21 cellular contexts compared by ENCODE assay signal in the genomic region with DNA sequence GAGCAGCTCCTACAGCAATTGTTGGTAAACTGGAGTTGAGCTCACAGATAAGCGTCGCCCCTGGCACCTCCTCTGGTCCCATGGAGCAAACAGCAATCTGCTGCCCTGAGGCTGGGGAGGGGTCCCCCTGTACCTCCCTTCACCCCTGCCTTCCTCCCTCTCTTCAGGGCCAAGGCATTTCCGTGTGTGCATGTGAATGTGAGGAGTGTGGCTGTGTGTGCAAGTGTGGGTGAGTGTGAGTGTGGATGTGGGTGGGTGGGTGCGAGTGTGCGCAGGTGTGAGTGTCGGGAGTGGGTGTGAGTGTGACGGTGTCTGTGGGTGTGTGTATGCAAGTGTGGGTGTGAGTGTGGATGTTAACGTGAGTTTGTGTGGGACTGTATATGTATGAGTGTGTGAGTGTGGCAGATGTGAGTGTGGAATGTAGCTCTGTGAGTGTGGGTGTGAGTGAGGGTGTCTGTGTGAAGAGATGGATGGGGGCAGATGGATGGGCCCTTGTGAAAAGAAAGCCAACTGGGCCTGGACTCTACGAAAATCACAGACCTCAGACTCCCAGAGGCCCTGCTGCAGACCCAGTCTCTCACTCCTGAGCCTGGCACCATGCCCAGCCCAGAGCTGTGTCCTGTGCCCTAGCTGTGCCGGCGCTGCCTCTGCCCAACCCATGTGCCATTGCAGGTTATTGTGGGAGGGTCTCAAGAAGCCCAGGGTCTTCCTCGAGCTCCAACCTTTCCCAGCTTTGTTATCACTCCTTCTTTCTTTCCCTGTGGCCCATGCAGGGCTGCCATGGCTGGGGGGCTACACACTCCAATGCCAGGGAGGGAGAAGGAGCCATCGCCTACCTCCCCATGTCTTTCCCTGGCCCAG.
DNase-seq lines count a peak whose midpoint lies in the region; ATAC-seq, FAIRE-seq and TF ChIP-seq lines count a peak whose summit lies in the region.
"Had no signal": no experiment of that assay in that cellular context is flagged by ENCODE, and none has a peak within 500 bp of the region (broad histone marks: within the 10 kb centered on the region; RNA-seq: fewer than 3 reads in every experiment).

No MANE protein-coding gene starts in this region.

- peaks cover 3% of the 10 kb centered on the region; the same call in 1 of the 2 replicates for H3K23me2 ChIP-seq in H1 (ENCODE audit: low read depth, low read length)

- no peak overlapping the region for H3K4me3 Mint-ChIP-seq in activated CD4-positive, alpha-beta T cell treated with anti-CD3 and anti-CD28 coated beads for 36 hours
- H3K4me3 Mint-ChIP-seq: T-helper 2 cell treated with Interferon-gamma antibody and Interleukin-4, amounts not matched to agents 5 μg/mL and 100 μg/mL, for 36 hours had no signal

- peak overlapping the region; percentile 86 for H3K4ac ChIP-seq in H1 (replicated peaks; ENCODE audit: insufficient read length, low read depth, low read length)
- H3K4ac ChIP-seq in trophoblast cell (ENCODE audit: low read depth, low read length) = no peak overlapping the region

- H3K9ac ChIP-seq in HUES48 (ENCODE audit: low read depth, low read length) = no peak overlapping the region
- H3K9ac ChIP-seq in H1 (replicated peaks in 1 of 4; ENCODE audit: extremely low read depth in 1 of 4, low read depth in 3 of 4, low read length in 3 of 4) = no peak overlapping the region
- no peak overlapping the region for H3K9ac ChIP-seq in trophoblast cell (ENCODE audit: low read length)

- H3K9me3 Mint-ChIP-seq in activated CD4-positive, alpha-beta T cell treated with anti-CD3 and anti-CD28 coated beads for 36 hours (ENCODE audit: low read depth) = no peaks in the 10 kb centered on the region
- H3K9me3 Mint-ChIP-seq: T-helper 2 cell treated with Interferon-gamma antibody and Interleukin-4, amounts not matched to agents 5 μg/mL and 100 μg/mL, for 36 hours had no signal

- TF ChIP-seq RAD21 in H1 (IDR thresholded peaks at IDR 0.05 in 1 of 2, conservative IDR thresholded peaks at IDR 0.05 in 1 of 2; ENCODE audit: low read depth in 2 of 2, low read length in 2 of 2) = no peak

- peak overlapping the region; percentile 61; the same call in 1 of the 2 replicates for H2BK15ac ChIP-seq in H1 (ENCODE audit: low read length)

- H4K20me1 ChIP-seq in H1 (replicated peaks in 1 of 2; ENCODE audit: control insufficient read depth in 1 of 2, insufficient read depth in 2 of 2, low read length in 2 of 2) = no peaks in the 10 kb centered on the region

- H3K14ac ChIP-seq in H1 (ENCODE audit: insufficient read length) (peak overlapping the region; percentile 11), trophoblast cell (ENCODE audit: low read length) (no peak overlapping the region)

- no peak for FAIRE-seq in H1 (lab: Jason Lieb, UNC)
- FAIRE-seq: endometrium, GM18507, K562 had no signal

- peak; percentile 4 for DNase-seq in G401 (ENCODE audit: low spot score)
- peak in 1 of 2 experiments; percentile 48 for DNase-seq in H1 (ENCODE audit: low read depth in 1 of 2, low spot score in 2 of 2)
- DNase-seq in trophoblast cell = no peak
- no peak for DNase-seq in activated naive CD4-positive, alpha-beta T cell treated with anti-CD3 and anti-CD28 coated beads, Interleukin-2, amount 50 U/mL, for 16 hours
- no peak for DNase-seq in activated CD4-positive, alpha-beta T cell treated with anti-CD3 and anti-CD28 coated beads for 36 hours
- no peak for DNase-seq in esophagus squamous epithelium (lab: John Stamatoyannopoulos, UW)
- no peak for DNase-seq in NAMALWA (ENCODE audit: low spot score)
- DNase-seq: activated gamma-delta T cell treated with Interleukin-2 at 50 U/mL for 16 hours; AML-193; COR-L47; MV-4-11; NCI-H2029 treated with DMSO at 0.1 percent for 48 hours; occipital lobe; stimulated activated CD4-positive, alpha-beta T cell treated with anti-CD3 and anti-CD28 coated beads, Interleukin-1b, Interleukin-23, amount 100 ng/mL, for 48 hours had no signal

- H2AFZ ChIP-seq in H1 (ENCODE audit: low read length) = no peak overlapping the region
- no peak overlapping the region for H2AFZ ChIP-seq in trophoblast cell (ENCODE audit: insufficient read depth, low read length, poor library complexity)

- H3K4me1 Mint-ChIP-seq in activated CD4-positive, alpha-beta T cell treated with anti-CD3 and anti-CD28 coated beads for 36 hours = no peaks in the 10 kb centered on the region

- ATAC-seq in activated CD4-positive, alpha-beta T cell treated with anti-CD3 and anti-CD28 coated beads for 36 hours = no peak

- peak overlapping the region; percentile 4 for H4K5ac ChIP-seq in H1 (ENCODE audit: insufficient read length, low read depth, low read length)

- H3K79me2 ChIP-seq in H1 (ENCODE audit: control insufficient read depth in 1 of 2, insufficient read depth in 2 of 2, low read length in 2 of 2) (no peaks in the 10 kb centered on the region), trophoblast cell (ENCODE audit: control insufficient read depth, insufficient read depth, low read length, poor library complexity) (no peaks in the 10 kb centered on the region)

- H3K9me3 ChIP-seq in HUES48 (ENCODE audit: control insufficient read depth, insufficient read depth, low read length) (no peaks in the 10 kb centered on the region), H1 (ENCODE audit: insufficient read depth in 2 of 2, low read depth in 1 of 2, low read length in 1 of 2) (no peaks in the 10 kb centered on the region), trophoblast cell (ENCODE audit: insufficient read depth, low read depth, low read length) (peaks cover 4% of the 10 kb centered on the region), esophagus squamous epithelium (no peaks in the 10 kb centered on the region)
- H3K9me3 ChIP-seq: right lobe of liver, SJSA1 had no signal

- H2BK12ac ChIP-seq in H1 (ENCODE audit: low read depth, low read length) = peak overlapping the region; percentile 99; the same call in 1 of the 2 replicates
- H2BK12ac ChIP-seq in trophoblast cell (ENCODE audit: low read length) = no peak overlapping the region

- no peak overlapping the region for H3K56ac ChIP-seq in H1 (replicated peaks; ENCODE audit: insufficient read length, low read depth, low read length)

- no peaks in the 10 kb centered on the region for H3K36me3 Mint-ChIP-seq in activated CD4-positive, alpha-beta T cell treated with anti-CD3 and anti-CD28 coated beads for 36 hours (ENCODE audit: low read depth)

- peak overlapping the region; percentile 62; the same call in 1 of the 2 replicates for H4K8ac ChIP-seq in H1 (ENCODE audit: extremely low read depth, insufficient read depth, low read length)
- no peak overlapping the region for H4K8ac ChIP-seq in trophoblast cell (ENCODE audit: low read depth, low read length)

- H2BK20ac ChIP-seq in H1 (ENCODE audit: low read length) = peak overlapping the region; percentile 95

- POLR2A ChIA-PET in H1 (lab: Charles Lee; ENCODE audit: partially characterized antibody) = no interaction called here
- POLR2A ChIA-PET in activated CD4-positive, alpha-beta T cell treated with anti-CD3 and anti-CD28 coated beads for 36 hours (lab: Charles Lee) = no interaction called here

- H3K27ac ChIP-seq in HUES48 (ENCODE audit: low read depth, low read length) = peak overlapping the region; percentile 84
- H3K27ac ChIP-seq in H1 (ENCODE audit: low read depth, low read length) = peak overlapping the region; percentile 8; the same call in 1 of the 2 replicates
- H3K27ac ChIP-seq in trophoblast cell (ENCODE audit: low read depth, low read length) = no peak overlapping the region
- no peak overlapping the region for H3K27ac ChIP-seq in esophagus squamous epithelium
- H3K27ac ChIP-seq: right lobe of liver, SJSA1 had no signal

- H3K4me3 ChIP-seq in HUES48 (ENCODE audit: low read depth, low read length) = no peak overlapping the region
- H3K4me3 ChIP-seq in H1 (ENCODE audit: extremely low read depth in 1 of 4, insufficient read depth in 2 of 4, low read depth in 3 of 4, low read length in 4 of 4) = no peak overlapping the region
- peak overlapping the region; percentile 3 for H3K4me3 ChIP-seq in trophoblast cell (ENCODE audit: low read depth, low read length)
- H3K4me3 ChIP-seq in esophagus squamous epithelium = no peak overlapping the region
- H3K4me3 ChIP-seq: K562, right lobe of liver, SJSA1 had no signal

- TF ChIP-seq CTCF in H1 (IDR thresholded peaks at IDR 0.05; ENCODE audit: control extremely low read depth in 1 of 3, insufficient read depth in 1 of 3, low read depth in 1 of 3, low read length in 3 of 3) (no peak), esophagus squamous epithelium (IDR thresholded peaks at IDR 0.05) (no peak)

- H2BK120ac ChIP-seq in H1 (replicated peaks; ENCODE audit: low read depth, low read length) (peak overlapping the region; percentile 44), trophoblast cell (ENCODE audit: insufficient read depth, low read length, poor library complexity) (no peak overlapping the region)

- H3K27ac Mint-ChIP-seq in activated CD4-positive, alpha-beta T cell treated with anti-CD3 and anti-CD28 coated beads for 36 hours = no peak overlapping the region
- H3K27ac Mint-ChIP-seq: T-helper 2 cell treated with Interferon-gamma antibody and Interleukin-4, amounts not matched to agents 5 μg/mL and 100 μg/mL, for 36 hours had no signal

- CTCF ChIA-PET in H1 (lab: Charles Lee; ENCODE audit: partially characterized antibody) = interaction anchor here (0.8 to 10.5 kb wide), 19 partner anchors 8 to 124 kb away, joined by 3 to 137 read pairs (median 4); no protein-coding TSS in a partner anchor
- CTCF ChIA-PET in activated CD4-positive, alpha-beta T cell treated with anti-CD3 and anti-CD28 coated beads for 36 hours (lab: Charles Lee) = no interaction called here

- H3K23ac ChIP-seq in H1 (ENCODE audit: insufficient read length) = no peak overlapping the region
- H3K23ac ChIP-seq in trophoblast cell (ENCODE audit: low read length) = no peak overlapping the region

- peak overlapping the region; percentile 92; the same call in 1 of the 2 replicates for H2BK5ac ChIP-seq in H1 (ENCODE audit: low read depth, low read length)
- no peak overlapping the region for H2BK5ac ChIP-seq in trophoblast cell (ENCODE audit: low read depth, low read length, poor library complexity)

- H3K27me3 Mint-ChIP-seq in activated CD4-positive, alpha-beta T cell treated with anti-CD3 and anti-CD28 coated beads for 36 hours = peaks cover 3% of the 10 kb centered on the region

- in situ Hi-C loops in G401 (cut with HindIII; ENCODE audit: low sequenced_read_pairs) = no loop called here

- H2AK5ac ChIP-seq in H1 (ENCODE audit: low read depth, low read length) = peak overlapping the region; percentile 78
- H2AK5ac ChIP-seq in trophoblast cell (ENCODE audit: low read length) = no peak overlapping the region

- TF ChIP-seq EP300 in H1 (IDR thresholded peaks at IDR 0.05; ENCODE audit: borderline replicate concordance in 1 of 2, low read depth in 2 of 2, low read length in 2 of 2) = no peak

- H3K27me3 ChIP-seq in HUES48 (ENCODE audit: control insufficient read depth, insufficient read depth, low read length) (no peaks in the 10 kb centered on the region; the same call in 1 of the 2 replicates), H1 (replicated peaks in 1 of 4; ENCODE audit: control insufficient read depth in 3 of 4, extremely low read depth in 1 of 4, insufficient read depth in 3 of 4, low read length in 3 of 4) (peaks cover 0 to 4% (median 2%) of the 10 kb centered on the region in 4 experiments; a peak in 3 of 7 replicates), trophoblast cell (ENCODE audit: insufficient read depth, low read length) (no peaks in the 10 kb centered on the region), esophagus squamous epithelium (no peaks in the 10 kb centered on the region)
- H3K27me3 ChIP-seq: right lobe of liver, SJSA1 had no signal

- H3K4me1 ChIP-seq in HUES48 (ENCODE audit: control insufficient read depth, insufficient read depth, low read length) (peaks cover 19% of the 10 kb centered on the region), H1 (replicated peaks in 1 of 4; ENCODE audit: control insufficient read depth in 3 of 4, insufficient read depth in 4 of 4, low read length in 3 of 4) (peaks cover 0 to 19% (median 15%) of the 10 kb centered on the region in 4 experiments; a peak in 6 of 7 replicates), trophoblast cell (ENCODE audit: control insufficient read depth in 1 of 2, insufficient read depth in 2 of 2, low read length in 2 of 2) (no peaks in the 10 kb centered on the region), esophagus squamous epithelium (no peaks in the 10 kb centered on the region)
- H3K4me1 ChIP-seq: right lobe of liver, SJSA1 had no signal

- no peaks in the 10 kb centered on the region for H3K79me1 ChIP-seq in H1 (ENCODE audit: low read depth, low read length)
- H3K79me1 ChIP-seq in trophoblast cell (ENCODE audit: low read length) = no peaks in the 10 kb centered on the region

- peak overlapping the region; percentile 46 to 59; a peak in 3 of 4 replicates for H3K4me2 ChIP-seq in H1 (ENCODE audit: insufficient read depth in 1 of 2, low read depth in 2 of 2, low read length in 2 of 2)
- H3K4me2 ChIP-seq in trophoblast cell (ENCODE audit: low read length) = no peak overlapping the region

- intact Hi-C loops in activated CD4-positive, alpha-beta T cell treated with anti-CD3 and anti-CD28 coated beads for 36 hours (cut with DNase I, micrococcal nuclease) = no loop called here
- intact Hi-C loops in esophagus squamous epithelium (cut with DNase I) = no loop called here

- WGBS in H1 (ENCODE audit: extremely low coverage in 1 of 2, insufficient coverage in 1 of 2, insufficient read length in 1 of 2, insufficient replicate concordance in 2 of 2, low coverage in 1 of 2, low lambda C conversion rate in 2 of 2, missing lambda C conversion rate in 1 of 2), 2 experiments = 76% methylated on average over 12 of the region's 13 CpGs; no CpG with 5 or more reads in 1 of the 2 experiments
- no CpG with 5 or more reads among the region's 13 CpGs for WGBS in trophoblast cell (ENCODE audit: extremely low coverage, insufficient coverage, insufficient read length)
- WGBS in esophagus squamous epithelium, 2 donors = 64 to 76% methylated on average over 10 to 12 of the region's 13 CpGs

- H3K18ac ChIP-seq in H1 (ENCODE audit: extremely low read depth, low read length) (peak overlapping the region; percentile 66), trophoblast cell (ENCODE audit: low read length) (no peak overlapping the region)

- no peak overlapping the region for H4K12ac ChIP-seq in trophoblast cell (ENCODE audit: low read depth, low read length)

- peak overlapping the region; percentile 93 for H4K91ac ChIP-seq in H1 (replicated peaks; ENCODE audit: insufficient read length, low read length)
- no peak overlapping the region for H4K91ac ChIP-seq in trophoblast cell (ENCODE audit: low read depth, low read length)

- no peak for TF ChIP-seq POLR2A in H1 (IDR thresholded peaks at IDR 0.05; ENCODE audit: control extremely low read depth in 1 of 2, low read depth in 2 of 2, low read length in 2 of 2)
- TF ChIP-seq POLR2A in esophagus squamous epithelium (IDR thresholded peaks at IDR 0.05) = no peak

- no peaks in the 10 kb centered on the region for H3K36me3 ChIP-seq in HUES48 (ENCODE audit: control insufficient read depth, insufficient read depth, low read length)
- no peaks in the 10 kb centered on the region for H3K36me3 ChIP-seq in H1 (ENCODE audit: control insufficient read depth in 2 of 4, insufficient read depth in 4 of 4, low read length in 3 of 4)
- H3K36me3 ChIP-seq in trophoblast cell (ENCODE audit: control insufficient read depth in 1 of 2, insufficient read depth in 2 of 2, low read length in 2 of 2) = no peaks in the 10 kb centered on the region
- H3K36me3 ChIP-seq in esophagus squamous epithelium = no peaks in the 10 kb centered on the region
- H3K36me3 ChIP-seq: right lobe of liver, SJSA1 had no signal

Comparison
In these comparisons a context has a peak if more than half of its experiments do, and no peak if none do; other contexts are left out.
1. H3K27ac ChIP-seq: peak in HUES48 (single experiment) and H1 (single experiment); none in trophoblast cell (single experiment) and esophagus squamous epithelium (0 of 4).